20 cellular contexts compared by ENCODE assay signal in the genomic region with DNA sequence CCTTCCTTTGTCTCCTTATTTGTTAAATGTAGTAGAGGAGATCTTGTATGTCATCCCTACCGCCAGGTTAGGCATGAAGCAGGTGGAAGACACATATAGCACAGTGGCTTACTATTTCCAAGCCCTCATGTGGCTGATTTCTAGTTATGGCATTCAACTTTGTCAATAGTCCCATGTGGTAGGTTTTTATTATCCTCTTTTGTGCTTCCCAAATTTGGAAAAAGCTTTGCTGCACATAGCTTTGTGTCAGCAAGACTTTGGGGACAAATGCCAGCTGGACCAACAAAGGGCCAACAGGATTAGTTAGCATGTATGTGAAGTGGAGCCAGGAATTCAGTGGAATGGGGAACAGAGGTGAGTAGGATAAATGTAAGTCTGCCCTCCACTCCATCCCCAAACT.
"Had no signal": no experiment of that assay in that cellular context is flagged by ENCODE, and none has a peak within 500 bp of the region (broad histone marks: within the 10 kb centered on the region; RNA-seq: fewer than 3 reads in every experiment).

No MANE protein-coding gene starts in this region.

- DNase-seq: cortex of kidney; dorsolateral prefrontal cortex; effector memory CD4-positive, alpha-beta T cell; foreskin keratinocyte; kidney; left cardiac atrium; left ventricle myocardium inferior; lower lobe of right lung; mesenchymal stem cell; naive thymus-derived CD4-positive, alpha-beta T cell; nephron progenitor cell; sigmoid colon; small intestine; stimulated activated CD4-positive, alpha-beta T cell treated with anti-CD3 and anti-CD28 coated beads, Interleukin-12 subunit alpha, Interleukin-12 subunit beta, amount 100 ng/mL, for 4 hours; stimulated activated naive CD4-positive, alpha-beta T cell treated with Interleukin-2 at 50 U/mL for 16 hours; trophoblast cell had no signal

- H3K27ac ChIP-seq: dorsolateral prefrontal cortex, foreskin keratinocyte, hepatocyte, left ventricle myocardium inferior, lower lobe of right lung, neutrophil, sigmoid colon had no signal

- H3K36me3 ChIP-seq: left ventricle myocardium inferior, lower lobe of right lung, neutrophil, sigmoid colon had no signal

- H3K4me3 ChIP-seq: dorsolateral prefrontal cortex, hepatocyte, left ventricle myocardium inferior, lower lobe of right lung, sigmoid colon had no signal

- H3K27me3 ChIP-seq: dorsolateral prefrontal cortex, foreskin keratinocyte, hepatocyte, neutrophil, sigmoid colon had no signal

- FAIRE-seq: endometrium, kidney, small intestine had no signal

- H3K4me1 ChIP-seq: left ventricle myocardium inferior, lower lobe of right lung, sigmoid colon had no signal

- H3K9me3 ChIP-seq: left ventricle myocardium inferior, lower lobe of right lung, neutrophil, sigmoid colon had no signal

- ATAC-seq: esophagus mucosa; left cardiac atrium; lower lobe of right lung; naive thymus-derived CD4-positive, alpha-beta T cell had no signal
